Comparison of ENCODE assay signal across 12 cellular contexts in genomic region chr6:156984178-156984738, GRCh38.
DNase-seq lines count a peak whose midpoint lies in the region; ATAC-seq and TF ChIP-seq lines count a peak whose summit lies in the region.
"Had no signal": no experiment of that assay in that cellular context is flagged by ENCODE, and none has a peak within 500 bp of the region (broad histone marks: within the 10 kb centered on the region; RNA-seq: fewer than 3 reads in every experiment).

No MANE protein-coding gene starts in this region.

- no peaks in the 10 kb centered on the region for H3K27me3 ChIP-seq in MM.1S (replicated peaks; ENCODE audit: insufficient read depth, low read length)
- H3K27me3 ChIP-seq: tibial artery had no signal

- H3K9me2 ChIP-seq in MM.1S (replicated peaks; ENCODE audit: insufficient read depth, low read length): no peaks in the 10 kb centered on the region

- H3K4me3 ChIP-seq in MM.1S (ENCODE audit: low read length): no peak overlapping the region
- H3K4me3 ChIP-seq: tibial artery had no signal

- no peaks in the 10 kb centered on the region for H3F3A ChIP-seq in MM.1S (ENCODE audit: insufficient read depth, low read length)

- CTCF ChIA-PET in activated CD8-positive, alpha-beta T cell treated with anti-CD3 and anti-CD28 coated beads for 36 hours (lab: Charles Lee): no interaction called here

- H3K27me3 Mint-ChIP-seq in activated CD8-positive, alpha-beta T cell treated with anti-CD3 and anti-CD28 coated beads for 36 hours: no peaks in the 10 kb centered on the region
- no peaks in the 10 kb centered on the region for H3K27me3 Mint-ChIP-seq in nephron progenitor cell (ENCODE audit: low read depth, poor library complexity)

- no peak overlapping the region for H2AFZ ChIP-seq in MM.1S (ENCODE audit: low read length)

- no peak overlapping the region for H3K9ac ChIP-seq in MM.1S (ENCODE audit: low read length)

- POLR2A ChIA-PET in activated CD8-positive, alpha-beta T cell treated with anti-CD3 and anti-CD28 coated beads for 36 hours (lab: Charles Lee): interaction anchor here (1.0 to 1.1 kb wide), 2 partner anchors 19 to 115 kb away, joined by 4 read pairs; no protein-coding TSS in a partner anchor

- no peak overlapping the region for H3K27ac Mint-ChIP-seq in activated CD8-positive, alpha-beta T cell treated with anti-CD3 and anti-CD28 coated beads for 36 hours
- peak overlapping the region; percentile 60 for H3K27ac Mint-ChIP-seq in nephron progenitor cell

- TF ChIP-seq CTCF in activated CD8-positive, alpha-beta T cell treated with anti-CD3 and anti-CD28 coated beads for 36 hours (IDR thresholded peaks at IDR 0.05): no peak
- TF ChIP-seq CTCF in nephron progenitor cell (IDR thresholded peaks at IDR 0.05) (no peak), MM.1S (IDR thresholded peaks at IDR 0.05; ENCODE audit: low read length) (no peak)

- peaks cover 2% of the 10 kb centered on the region for H3K36me3 Mint-ChIP-seq in activated CD8-positive, alpha-beta T cell treated with anti-CD3 and anti-CD28 coated beads for 36 hours (ENCODE audit: low read depth)
- H3K36me3 Mint-ChIP-seq in nephron progenitor cell (ENCODE audit: low read depth): no peaks in the 10 kb centered on the region

- no peaks in the 10 kb centered on the region for H3K9me3 Mint-ChIP-seq in activated CD8-positive, alpha-beta T cell treated with anti-CD3 and anti-CD28 coated beads for 36 hours
- H3K9me3 Mint-ChIP-seq in nephron progenitor cell: no peaks in the 10 kb centered on the region

- H3K27ac ChIP-seq in MM.1S (ENCODE audit: low read length): no peak overlapping the region
- H3K27ac ChIP-seq: tibial artery, WERI-Rb-1 had no signal

- no peak for DNase-seq in activated CD4-positive, CD25-positive, alpha-beta regulatory T cell treated with anti-CD3 and anti-CD28 coated beads, Interleukin-2, amount 50 U/mL, for 72 hours
- peak; percentile 48 for DNase-seq in activated CD8-positive, alpha-beta T cell treated with anti-CD3 and anti-CD28 coated beads for 36 hours
- DNase-seq in nephron progenitor cell (no peak), MM.1S (no peak), NCI-H128 (lab: John Stamatoyannopoulos, UW; ENCODE audit: unreplicated experiment) (no peak), putamen (ENCODE audit: low spot score) (no peak)
- DNase-seq: amniotic stem cell, NCI-H1417 treated with DMSO at 0.1 percent for 48 hours, tibial artery, WERI-Rb-1 had no signal

- intact Hi-C loops in activated CD8-positive, alpha-beta T cell treated with anti-CD3 and anti-CD28 coated beads for 36 hours (cut with micrococcal nuclease): no loop called here

- peak; percentile 51 to 70 for ATAC-seq in activated CD4-positive, CD25-positive, alpha-beta regulatory T cell treated with anti-CD3 and anti-CD28 coated beads, Interleukin-2, amount 50 U/mL, for 24 hours
- ATAC-seq in HG02798 (IDR thresholded peaks at IDR 0.05; ENCODE audit: poor library complexity, unreplicated experiment): peak; percentile 44
- peak; percentile 78 for ATAC-seq in activated CD8-positive, alpha-beta T cell treated with anti-CD3 and anti-CD28 coated beads for 36 hours

- peaks cover 12% of the 10 kb centered on the region; the same call in 1 of the 2 replicates for H3K4me1 ChIP-seq in MM.1S (ENCODE audit: low read length)

- H3K9me3 ChIP-seq in MM.1S (replicated peaks; ENCODE audit: insufficient read depth, low read length): no peaks in the 10 kb centered on the region
- H3K9me3 ChIP-seq: tibial artery had no signal

- H4K20me1 ChIP-seq in MM.1S (ENCODE audit: insufficient read depth, low read length): no peaks in the 10 kb centered on the region

- peaks cover 87% of the 10 kb centered on the region for H3K79me2 ChIP-seq in MM.1S (ENCODE audit: low read length)

- H3K4me3 Mint-ChIP-seq in activated CD8-positive, alpha-beta T cell treated with anti-CD3 and anti-CD28 coated beads for 36 hours: no peak overlapping the region
- H3K4me3 Mint-ChIP-seq in nephron progenitor cell: no peak overlapping the region

- no peak overlapping the region for H3K4me2 ChIP-seq in MM.1S (ENCODE audit: low read depth, low read length)

- peaks cover 65% of the 10 kb centered on the region for H3K4me1 Mint-ChIP-seq in activated CD8-positive, alpha-beta T cell treated with anti-CD3 and anti-CD28 coated beads for 36 hours (ENCODE audit: low read depth)
- H3K4me1 Mint-ChIP-seq in nephron progenitor cell: peaks cover 66% of the 10 kb centered on the region

- no peaks in the 10 kb centered on the region for H3K36me3 ChIP-seq in MM.1S (replicated peaks; ENCODE audit: insufficient read depth, low read length)
- H3K36me3 ChIP-seq: tibial artery, WERI-Rb-1 had no signal
